22 cellular contexts compared by ENCODE assay signal in the genomic region with DNA sequence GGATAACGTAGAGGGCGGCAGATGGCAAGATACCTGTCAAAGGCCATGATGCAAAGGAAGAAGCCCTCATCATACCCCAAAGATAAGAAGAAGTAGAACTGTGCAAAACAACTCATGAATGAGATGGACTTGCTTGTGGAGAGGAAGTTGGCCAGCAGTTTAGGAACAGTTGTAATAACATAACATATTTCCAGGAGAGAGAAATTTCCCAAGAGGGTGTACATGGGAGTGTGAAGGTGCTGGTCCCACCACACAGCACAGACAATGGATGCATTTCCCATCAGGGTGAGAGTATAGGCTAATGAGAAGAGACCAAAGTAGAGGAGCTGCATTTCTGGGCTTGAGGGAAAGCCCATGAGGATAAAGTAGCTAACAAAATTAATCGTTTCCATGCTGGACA. TPM values are rescaled to one million over a fixed set of nuclear protein-coding genes. Genes with fewer than 3 reads are reported as not detected.
"Had no signal": no experiment of that assay in that cellular context is flagged by ENCODE, and none has a peak within 500 bp of the region (broad histone marks: within the 10 kb centered on the region; RNA-seq: fewer than 3 reads in every experiment).

No MANE protein-coding gene starts in this region.

RNA-seq across cellular contexts. Expression of gene OR4Q3, which starts 9.5 kb away (rescaled TPM):
- total RNA-seq: myocyte; naive thymus-derived CD8-positive, alpha-beta T cell; natural killer cell treated with Interleukin-12 subunit alpha and Interleukin-12 subunit beta and Interleukin-15 and Interleukin-18, amount 100 ng/mL, for 72 hours; neural crest cell; omental fat pad; osteocyte; pancreas; posterior vena cava; pulmonary artery endothelial cell; right atrium auricular region; sciatic nerve; smooth muscle cell; spleen; stomach; subcutaneous adipose tissue; temporal lobe; thoracic aorta; thyroid gland; tibial nerve; urinary bladder; uterus had no signal

RNA-seq across cellular contexts. Expression of gene OR11H2, which starts 20.2 kb away (rescaled TPM):
- total RNA-seq: naive thymus-derived CD8-positive, alpha-beta T cell; natural killer cell treated with Interleukin-12 subunit alpha and Interleukin-12 subunit beta and Interleukin-15 and Interleukin-18, amount 100 ng/mL, for 72 hours; neural crest cell; omental fat pad; osteocyte; pancreas; posterior vena cava; prostate gland; pulmonary artery endothelial cell; right atrium auricular region; sciatic nerve; smooth muscle cell; spleen; stomach; subcutaneous adipose tissue; temporal lobe; thoracic aorta; thyroid gland; tibial nerve; urinary bladder; uterus had no signal

RNA-seq across cellular contexts. Expression of gene OR4M1, which starts 39.4 kb away (rescaled TPM):
- total RNA-seq: myocyte; naive thymus-derived CD8-positive, alpha-beta T cell; natural killer cell treated with Interleukin-12 subunit alpha and Interleukin-12 subunit beta and Interleukin-15 and Interleukin-18, amount 100 ng/mL, for 72 hours; neural crest cell; omental fat pad; osteocyte; pancreas; posterior vena cava; prostate gland; pulmonary artery endothelial cell; right atrium auricular region; sciatic nerve; smooth muscle cell; spleen; stomach; subcutaneous adipose tissue; temporal lobe; thoracic aorta; thyroid gland; tibial nerve; urinary bladder; uterus had no signal
